Comparison of ENCODE assay signal across 11 cellular contexts in the genomic region with DNA sequence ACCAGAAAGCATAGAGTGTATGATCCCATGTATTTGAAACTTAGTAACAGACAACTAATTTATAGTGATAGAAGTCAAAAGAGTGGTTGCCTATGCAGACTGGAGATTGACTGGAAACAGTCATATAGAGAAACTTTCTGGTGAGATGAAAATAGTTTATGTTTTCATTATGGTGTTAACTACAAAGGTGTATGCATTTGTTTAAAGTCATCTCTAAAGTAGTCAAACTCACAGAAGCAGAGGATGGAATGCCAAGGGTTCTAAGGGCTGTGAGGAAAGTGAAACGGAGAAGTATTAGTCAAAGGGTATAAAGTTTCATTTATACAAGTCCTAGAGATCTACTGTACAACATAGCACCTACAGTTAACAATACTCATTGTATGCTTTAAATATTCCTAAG. TPM values are rescaled to one million over a fixed set of nuclear protein-coding genes. Genes with fewer than 3 reads are reported as not detected.
A peak's percentile ranks its signal among the peaks of the same experiment; 100 is the strongest.
DNase-seq lines count a peak whose midpoint lies in the region; ATAC-seq and TF ChIP-seq lines count a peak whose summit lies in the region.
"Had no signal": no experiment of that assay in that cellular context is flagged by ENCODE, and none has a peak within 500 bp of the region (broad histone marks: within the 10 kb centered on the region; RNA-seq: fewer than 3 reads in every experiment).

No MANE protein-coding gene starts in this region.

- H3K36me3 Mint-ChIP-seq in activated naive CD4-positive, alpha-beta T cell treated with anti-CD3 and anti-CD28 coated beads for 36 hours (ENCODE audit: low read depth), result peaks cover 3% of the 10 kb centered on the region
- H3K36me3 Mint-ChIP-seq in activated naive CD4-positive, alpha-beta T cell treated with anti-CD3 and anti-CD28 coated beads, Interleukin-2, amount 10 ng/mL, durations not matched to agents 7 days and 5 days, result peaks cover 4% of the 10 kb centered on the region
- H3K36me3 Mint-ChIP-seq in stimulated activated naive B cell treated with anti-CD40 and anti-IgM and Interleukin-4, amounts not matched to agents 10 μg/mL and 1 μg/mL and 100 μg/mL, for 72 hours, result peaks cover 0 to 2% of the 10 kb centered on the region in 2 donors

- intact Hi-C loops in activated naive CD4-positive, alpha-beta T cell treated with anti-CD3 and anti-CD28 coated beads for 36 hours (cut with micrococcal nuclease), result loop anchor here (1.0 to 2.0 kb wide), 2 partner anchors 46 to 588 kb away; partner anchors contain the start of genes ENOX2 and ZNF280C
- intact Hi-C loops in psoas muscle (cut with DNase I), result no loop called here

- no peaks in the 10 kb centered on the region for H3K36me3 ChIP-seq in psoas muscle (ENCODE audit: insufficient read depth in 1 of 2, low read depth in 1 of 2)
- H3K36me3 ChIP-seq: breast epithelium had no signal

- no peaks in the 10 kb centered on the region for H3K27me3 Mint-ChIP-seq in activated naive CD4-positive, alpha-beta T cell treated with anti-CD3 and anti-CD28 coated beads for 36 hours (ENCODE audit: low read depth)
- H3K27me3 Mint-ChIP-seq in activated naive CD4-positive, alpha-beta T cell treated with anti-CD3 and anti-CD28 coated beads, Interleukin-2, amount 10 ng/mL, durations not matched to agents 7 days and 5 days, result no peaks in the 10 kb centered on the region
- H3K27me3 Mint-ChIP-seq in stimulated activated naive B cell treated with anti-CD40 and anti-IgM and Interleukin-4, amounts not matched to agents 10 μg/mL and 1 μg/mL and 100 μg/mL, for 72 hours, result no peaks in the 10 kb centered on the region

- DNase-seq in activated naive CD4-positive, alpha-beta T cell treated with anti-CD3 and anti-CD28 coated beads for 36 hours, result peak; percentile 19
- DNase-seq in activated naive CD4-positive, alpha-beta T cell treated with anti-CD3 and anti-CD28 coated beads, Interleukin-2, amount 10 ng/mL, durations not matched to agents 7 days and 5 days, result no peak
- DNase-seq in stimulated activated naive B cell treated with anti-CD40 and anti-IgM and Interleukin-4, amounts not matched to agents 10 μg/mL and 1 μg/mL and 100 μg/mL, for 72 hours, result no peak
- DNase-seq in omental fat pad (ENCODE audit: low spot score) (no peak), psoas muscle (no peak), NOMO-1 treated with dmso at 0.1 percent for 144 hours (lab: John Stamatoyannopoulos, UW; ENCODE audit: unreplicated experiment) (no peak)
- DNase-seq: stimulated activated CD8-positive, alpha-beta memory T cell treated with anti-CD3 and anti-CD28 coated beads, Interleukin-4, amount 100 ng/mL, for 48 hours had no signal

- CTCF ChIA-PET in activated naive CD4-positive, alpha-beta T cell treated with anti-CD3 and anti-CD28 coated beads for 36 hours (lab: Charles Lee), result no interaction called here
- CTCF ChIA-PET in activated naive CD4-positive, alpha-beta T cell treated with anti-CD3 and anti-CD28 coated beads, Interleukin-2, amount 10 ng/mL, durations not matched to agents 7 days and 5 days (lab: Charles Lee), result no interaction called here

- H3K27ac Mint-ChIP-seq in activated naive CD4-positive, alpha-beta T cell treated with anti-CD3 and anti-CD28 coated beads for 36 hours, result no peak overlapping the region
- H3K27ac Mint-ChIP-seq in activated naive CD4-positive, alpha-beta T cell treated with anti-CD3 and anti-CD28 coated beads, Interleukin-2, amount 10 ng/mL, durations not matched to agents 7 days and 5 days, result no peak overlapping the region
- no peak overlapping the region for H3K27ac Mint-ChIP-seq in stimulated activated naive B cell treated with anti-CD40 and anti-IgM and Interleukin-4, amounts not matched to agents 10 μg/mL and 1 μg/mL and 100 μg/mL, for 72 hours

- no peak overlapping the region for H3K4me3 ChIP-seq in psoas muscle
- H3K4me3 ChIP-seq: breast epithelium had no signal

- H3K27ac ChIP-seq in psoas muscle, result no peak overlapping the region
- H3K27ac ChIP-seq: breast epithelium had no signal

- WGBS in psoas muscle, 3 donors, result 25 to 47% (median 28%) methylated on average over 1 of the region's 1 CpG

- H3K27me3 ChIP-seq in psoas muscle (ENCODE audit: insufficient read depth in 3 of 3, low read length in 2 of 3), result no peaks in the 10 kb centered on the region

- no peak for TF ChIP-seq CTCF in omental fat pad (IDR thresholded peaks at IDR 0.05)
- no peak for TF ChIP-seq CTCF in psoas muscle (IDR thresholded peaks at IDR 0.05)

- ATAC-seq in GM21515 (IDR thresholded peaks at IDR 0.05; ENCODE audit: unreplicated experiment), result peak; percentile 86
- peak; percentile 94 for ATAC-seq in HG03064 (IDR thresholded peaks at IDR 0.05; ENCODE audit: low read depth, unreplicated experiment)
- ATAC-seq in stimulated activated naive B cell treated with anti-CD40 and anti-IgM and Interleukin-4, amounts not matched to agents 10 μg/mL and 1 μg/mL and 100 μg/mL, for 72 hours (replicated peaks), result peak; percentile 21 to 82
- no peak for ATAC-seq in omental fat pad (ENCODE audit: low FRiP score)
- no peak for ATAC-seq in psoas muscle
- ATAC-seq: esophagus mucosa had no signal

- H3K9me3 Mint-ChIP-seq in activated naive CD4-positive, alpha-beta T cell treated with anti-CD3 and anti-CD28 coated beads for 36 hours, result peaks cover 2% of the 10 kb centered on the region
- H3K9me3 Mint-ChIP-seq in activated naive CD4-positive, alpha-beta T cell treated with anti-CD3 and anti-CD28 coated beads, Interleukin-2, amount 10 ng/mL, durations not matched to agents 7 days and 5 days, result no peaks in the 10 kb centered on the region
- no peaks in the 10 kb centered on the region for H3K9me3 Mint-ChIP-seq in stimulated activated naive B cell treated with anti-CD40 and anti-IgM and Interleukin-4, amounts not matched to agents 10 μg/mL and 1 μg/mL and 100 μg/mL, for 72 hours

- H3K4me3 Mint-ChIP-seq in activated naive CD4-positive, alpha-beta T cell treated with anti-CD3 and anti-CD28 coated beads for 36 hours, result no peak overlapping the region
- H3K4me3 Mint-ChIP-seq in activated naive CD4-positive, alpha-beta T cell treated with anti-CD3 and anti-CD28 coated beads, Interleukin-2, amount 10 ng/mL, durations not matched to agents 7 days and 5 days, result no peak overlapping the region
- no peak overlapping the region for H3K4me3 Mint-ChIP-seq in stimulated activated naive B cell treated with anti-CD40 and anti-IgM and Interleukin-4, amounts not matched to agents 10 μg/mL and 1 μg/mL and 100 μg/mL, for 72 hours

- H3K9me3 ChIP-seq in psoas muscle, result no peaks in the 10 kb centered on the region
- H3K9me3 ChIP-seq: breast epithelium had no signal

- peaks cover 8% of the 10 kb centered on the region for H3K4me1 Mint-ChIP-seq in activated naive CD4-positive, alpha-beta T cell treated with anti-CD3 and anti-CD28 coated beads for 36 hours (ENCODE audit: low read depth)
- H3K4me1 Mint-ChIP-seq in activated naive CD4-positive, alpha-beta T cell treated with anti-CD3 and anti-CD28 coated beads, Interleukin-2, amount 10 ng/mL, durations not matched to agents 7 days and 5 days, result peaks cover 3% of the 10 kb centered on the region
- H3K4me1 Mint-ChIP-seq in stimulated activated naive B cell treated with anti-CD40 and anti-IgM and Interleukin-4, amounts not matched to agents 10 μg/mL and 1 μg/mL and 100 μg/mL, for 72 hours, result peaks cover 0 to 3% of the 10 kb centered on the region in 2 donors

- no peaks in the 10 kb centered on the region for H3K4me1 ChIP-seq in psoas muscle
- H3K4me1 ChIP-seq: breast epithelium had no signal

RNA-seq across cellular contexts. Expression of gene ENOX2, which starts 45.8 kb away (rescaled TPM):
- total RNA-seq in activated naive CD4-positive, alpha-beta T cell treated with anti-CD3 and anti-CD28 coated beads for 36 hours, result 1 to 10 TPM; 8.7 to 9.7 TPM
- total RNA-seq in omental fat pad, result 10 to 100 TPM; 10.2 to 27.0 (median 12.9) TPM
- 10 to 100 TPM in 3 of 4 donors, 1 to 10 TPM in 1; 8.8 to 13.4 (median 11.4) TPM for total RNA-seq in psoas muscle
- 10 to 100 TPM in 1 of 3 donors, 1 to 10 TPM in 2; 4.7 to 11.3 (median 7.6) TPM for polyA plus RNA-seq in psoas muscle

Comparison
In these comparisons a context has a peak if more than half of its experiments do, and no peak if none do; other contexts are left out.
1. ATAC-seq: peak in GM21515 (single experiment), HG03064 (single experiment) and stimulated activated naive B cell treated with anti-CD40 and anti-IgM and Interleukin-4, amounts not matched to agents 10 μg/mL and 1 μg/mL and 100 μg/mL, for 72 hours (2 of 2); none in omental fat pad (single experiment) and psoas muscle (0 of 4).